ENCODE assay signal across 23 cellular contexts in genomic region chr18:44568343-44568742, GRCh38.
"Had no signal": no experiment of that assay in that cellular context is flagged by ENCODE, and none has a peak within 500 bp of the region (broad histone marks: within the 10 kb centered on the region; RNA-seq: fewer than 3 reads in every experiment).

No MANE protein-coding gene starts in this region.

- H3K4me3 ChIP-seq: ascending aorta, pancreas, psoas muscle, right atrium auricular region, spleen, suprapubic skin, tibial nerve had no signal

- H3K9me3 ChIP-seq: ascending aorta, pancreas, psoas muscle, right atrium auricular region, spleen, suprapubic skin, tibial nerve had no signal

- H3K27me3 ChIP-seq: ascending aorta, brain microvascular endothelial cell, pancreas, right atrium auricular region, spleen, suprapubic skin, tibial nerve had no signal

- H3K4me1 ChIP-seq: pancreas, psoas muscle, right atrium auricular region, spleen, tibial nerve had no signal

- H3K36me3 ChIP-seq: ascending aorta, brain microvascular endothelial cell, pancreas, right atrium auricular region, spleen, suprapubic skin, tibial nerve had no signal

- DNase-seq: activated CD4-positive, alpha-beta T cell treated with anti-CD3 and anti-CD28 coated beads for 4 hours; activated CD4-positive, alpha-beta T cell treated with anti-CD3 and anti-CD28 coated beads, Interleukin-2, amount 50 U/mL, for 48 hours; activated CD4-positive, CD25-positive, alpha-beta regulatory T cell; activated CD8-positive, alpha-beta memory T cell treated with anti-CD3 and anti-CD28 coated beads, Interleukin-2, amount 50 U/mL, for 4 hours; activated effector memory CD4-positive, alpha-beta T cell treated with anti-CD3 and anti-CD28 coated beads, Interleukin-2, amount 50 U/mL, for 16 hours; activated naive CD4-positive, alpha-beta T cell treated with anti-CD3 and anti-CD28 coated beads for 36 hours; activated naive CD8-positive, alpha-beta T cell treated with anti-CD3 and anti-CD28 coated beads for 36 hours; activated T-cell treated with anti-CD3 and anti-CD28 coated beads, Interleukin-2, amount 50 U/mL, for 1 hour; brain microvascular endothelial cell; central memory CD4-positive, alpha-beta T cell; left cardiac atrium; left ventricle myocardium superior; midbrain; naive thymus-derived CD8-positive, alpha-beta T cell; nucleus accumbens; pancreas; psoas muscle; spleen; stimulated activated naive CD4-positive, alpha-beta T cell had no signal

- H3K27ac ChIP-seq: ascending aorta, brain microvascular endothelial cell, pancreas, psoas muscle, right atrium auricular region, spleen, suprapubic skin, tibial nerve had no signal
